ENCODE assay signal across 8 cellular contexts in the genomic region with DNA sequence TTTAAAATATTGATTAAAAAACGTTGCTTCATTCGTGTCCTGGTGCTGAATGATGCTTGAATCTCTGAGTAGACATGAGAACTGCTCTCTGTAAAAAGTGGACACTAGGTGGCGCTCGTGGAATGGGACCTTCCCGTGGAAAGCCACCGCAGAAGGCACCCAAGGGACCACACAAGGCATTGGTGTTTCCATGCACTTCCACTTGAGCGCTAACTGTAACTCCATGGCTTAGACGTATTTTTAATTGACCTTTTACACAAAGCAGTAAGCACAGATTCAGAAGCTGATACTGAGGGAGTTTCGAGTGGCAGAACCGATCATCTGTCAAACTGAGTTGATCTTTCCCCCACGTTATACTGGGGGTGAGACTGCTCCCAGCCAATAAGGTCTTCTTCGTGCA.
A peak's percentile ranks its signal among the peaks of the same experiment; 100 is the strongest.
DNase-seq lines count a peak whose midpoint lies in the region; ATAC-seq, FAIRE-seq and TF ChIP-seq lines count a peak whose summit lies in the region.

No MANE protein-coding gene starts in this region.

- POLR2A ChIA-PET in naive thymus-derived CD8-positive, alpha-beta T cell (lab: Charles Lee), result interaction anchor here (1.2 kb wide), 1 partner anchor 68 kb away, joined by 4 read pairs; no protein-coding TSS in a partner anchor

- peaks cover 37 to 90% (median 53%) of the 10 kb centered on the region in 4 donors for H3K4me1 Mint-ChIP-seq in CD4-positive, CD25-positive, alpha-beta regulatory T cell
- peaks cover 43 to 91% (median 83%) of the 10 kb centered on the region in 4 donors for H3K4me1 Mint-ChIP-seq in naive thymus-derived CD8-positive, alpha-beta T cell
- H3K4me1 Mint-ChIP-seq in stimulated activated naive CD8-positive, alpha-beta T cell treated with anti-CD3 and anti-CD28 coated beads, Interleukin-15, amount 100 ng/mL, for 72 hours, result peaks cover 94% of the 10 kb centered on the region

- H3K27ac Mint-ChIP-seq in CD4-positive, CD25-positive, alpha-beta regulatory T cell, result peak overlapping the region; percentile 79 to 91 (median 88)
- peak overlapping the region; percentile 81 to 95 (median 90) for H3K27ac Mint-ChIP-seq in naive thymus-derived CD8-positive, alpha-beta T cell
- peak overlapping the region in 1 of 2 donors; percentile 77 for H3K27ac Mint-ChIP-seq in stimulated activated naive CD8-positive, alpha-beta T cell treated with anti-CD3 and anti-CD28 coated beads, Interleukin-15, amount 100 ng/mL, for 72 hours

- H3K9me3 Mint-ChIP-seq in CD4-positive, CD25-positive, alpha-beta regulatory T cell, result peaks cover 0 to 4% (median 0%) of the 10 kb centered on the region in 7 donors
- peaks cover 0 to 9% (median 0%) of the 10 kb centered on the region in 9 donors for H3K9me3 Mint-ChIP-seq in naive thymus-derived CD8-positive, alpha-beta T cell
- H3K9me3 Mint-ChIP-seq in stimulated activated naive CD8-positive, alpha-beta T cell treated with anti-CD3 and anti-CD28 coated beads, Interleukin-15, amount 100 ng/mL, for 72 hours, result peaks cover 5 to 7% of the 10 kb centered on the region in 2 donors

- no peak overlapping the region for H2AFZ ChIP-seq in OCI-LY1 (ENCODE audit: low read length)

- H3K9me3 ChIP-seq in CD4-positive, CD25-positive, alpha-beta regulatory T cell (ENCODE audit: control insufficient read depth in 2 of 2, low read length in 2 of 2), result no peaks in the 10 kb centered on the region
- no peaks in the 10 kb centered on the region for H3K9me3 ChIP-seq in OCI-LY1 (ENCODE audit: low read length)

- no peaks in the 10 kb centered on the region for H3K79me2 ChIP-seq in OCI-LY1 (ENCODE audit: insufficient read depth, low read length)

- H3F3A ChIP-seq in OCI-LY1 (ENCODE audit: insufficient read depth, low read length), result no peaks in the 10 kb centered on the region

- no peaks in the 10 kb centered on the region for H3K27me3 Mint-ChIP-seq in CD4-positive, CD25-positive, alpha-beta regulatory T cell
- H3K27me3 Mint-ChIP-seq in naive thymus-derived CD8-positive, alpha-beta T cell, result no peaks in the 10 kb centered on the region
- no peaks in the 10 kb centered on the region for H3K27me3 Mint-ChIP-seq in stimulated activated naive CD8-positive, alpha-beta T cell treated with anti-CD3 and anti-CD28 coated beads, Interleukin-15, amount 100 ng/mL, for 72 hours

- no peak overlapping the region for H3K9ac ChIP-seq in OCI-LY1 (ENCODE audit: low read length)

- peak; percentile 75 to 81 (median 79) for DNase-seq in CD4-positive, CD25-positive, alpha-beta regulatory T cell
- DNase-seq in HTR-8/SVneo (ENCODE audit: insufficient read length, low spot score), result peak; percentile 99
- DNase-seq in activated CD8-positive, alpha-beta memory T cell treated with anti-CD3 and anti-CD28 coated beads, Interleukin-2, amount 50 U/mL, for 4 hours, result peak; percentile 84
- peak; percentile 73 for DNase-seq in epidermal melanocyte (ENCODE audit: insufficient read length, low spot score)
- DNase-seq in naive thymus-derived CD8-positive, alpha-beta T cell, result peak; percentile 72 to 90 (median 81)
- peak; percentile 68 to 69 for DNase-seq in stimulated activated naive CD8-positive, alpha-beta T cell treated with anti-CD3 and anti-CD28 coated beads, Interleukin-15, amount 100 ng/mL, for 72 hours

- H3K9me2 ChIP-seq in OCI-LY1 (ENCODE audit: low read depth, low read length), result no peaks in the 10 kb centered on the region

- H4K20me1 ChIP-seq in OCI-LY1 (ENCODE audit: insufficient read depth, low read length), result no peaks in the 10 kb centered on the region

- peak overlapping the region; percentile 75 for H3K27ac ChIP-seq in CD4-positive, CD25-positive, alpha-beta regulatory T cell (ENCODE audit: insufficient read depth, low read length, poor library complexity, severe bottlenecking)
- H3K27ac ChIP-seq in OCI-LY1 (ENCODE audit: low read depth, low read length, poor library complexity, severe bottlenecking), result no peak overlapping the region

- no peak overlapping the region for H3K4me3 ChIP-seq in CD4-positive, CD25-positive, alpha-beta regulatory T cell (ENCODE audit: low read depth, low read length)
- no peak overlapping the region for H3K4me3 ChIP-seq in OCI-LY1 (ENCODE audit: low read depth, low read length, poor library complexity, severe bottlenecking)

- peaks cover 81% of the 10 kb centered on the region for H3K36me3 ChIP-seq in CD4-positive, CD25-positive, alpha-beta regulatory T cell (ENCODE audit: control insufficient read depth, insufficient read depth, low read length)
- no peaks in the 10 kb centered on the region for H3K36me3 ChIP-seq in OCI-LY1 (ENCODE audit: insufficient read depth, low read length)

- H3K4me1 ChIP-seq in CD4-positive, CD25-positive, alpha-beta regulatory T cell (ENCODE audit: control insufficient read depth, insufficient read depth, low read length, poor library complexity, severe bottlenecking), result peaks cover 56% of the 10 kb centered on the region
- H3K4me1 ChIP-seq in OCI-LY1 (ENCODE audit: insufficient read depth, low read length, severe bottlenecking), result peaks cover 17% of the 10 kb centered on the region

- H3K4me2 ChIP-seq in OCI-LY1 (ENCODE audit: low read length), result peak overlapping the region; percentile 52; the same call in 1 of the 2 replicates

- FAIRE-seq in HTR-8/SVneo (lab: Jason Lieb, UNC), result peak; percentile 99

- ATAC-seq in CD4-positive, CD25-positive, alpha-beta regulatory T cell (ENCODE audit: low read depth in 2 of 2), result peak in 1 of 2 donors; percentile 13
- peak; percentile 65 for ATAC-seq in GM19397 (IDR thresholded peaks at IDR 0.05; ENCODE audit: unreplicated experiment)
- ATAC-seq in naive thymus-derived CD8-positive, alpha-beta T cell, result peak; percentile 21 to 49
- no peak for ATAC-seq in stimulated activated naive CD8-positive, alpha-beta T cell treated with anti-CD3 and anti-CD28 coated beads, Interleukin-15, amount 100 ng/mL, for 72 hours

- peak; percentile 87 for TF ChIP-seq CTCF in OCI-LY1 (IDR thresholded peaks at IDR 0.05; ENCODE audit: low read length)

- H3K36me3 Mint-ChIP-seq in CD4-positive, CD25-positive, alpha-beta regulatory T cell, result peaks cover 77% of the 10 kb centered on the region
- H3K36me3 Mint-ChIP-seq in naive thymus-derived CD8-positive, alpha-beta T cell, result peaks cover 22 to 93% (median 57%) of the 10 kb centered on the region in 3 donors

- no peaks in the 10 kb centered on the region for H3K27me3 ChIP-seq in CD4-positive, CD25-positive, alpha-beta regulatory T cell (ENCODE audit: control insufficient read depth, insufficient read depth, low read length)
- H3K27me3 ChIP-seq in OCI-LY1 (ENCODE audit: insufficient read depth, low read length), result no peaks in the 10 kb centered on the region

- peak overlapping the region in 2 of 4 donors; percentile 34 to 50 for H3K4me3 Mint-ChIP-seq in CD4-positive, CD25-positive, alpha-beta regulatory T cell
- H3K4me3 Mint-ChIP-seq in naive thymus-derived CD8-positive, alpha-beta T cell, result peak overlapping the region in 4 of 10 donors; percentile 34 to 67 (median 58)
- H3K4me3 Mint-ChIP-seq in stimulated activated naive CD8-positive, alpha-beta T cell treated with anti-CD3 and anti-CD28 coated beads, Interleukin-15, amount 100 ng/mL, for 72 hours, result no peak overlapping the region
